ENCODE assay signal across 8 cellular contexts in the genomic region with DNA sequence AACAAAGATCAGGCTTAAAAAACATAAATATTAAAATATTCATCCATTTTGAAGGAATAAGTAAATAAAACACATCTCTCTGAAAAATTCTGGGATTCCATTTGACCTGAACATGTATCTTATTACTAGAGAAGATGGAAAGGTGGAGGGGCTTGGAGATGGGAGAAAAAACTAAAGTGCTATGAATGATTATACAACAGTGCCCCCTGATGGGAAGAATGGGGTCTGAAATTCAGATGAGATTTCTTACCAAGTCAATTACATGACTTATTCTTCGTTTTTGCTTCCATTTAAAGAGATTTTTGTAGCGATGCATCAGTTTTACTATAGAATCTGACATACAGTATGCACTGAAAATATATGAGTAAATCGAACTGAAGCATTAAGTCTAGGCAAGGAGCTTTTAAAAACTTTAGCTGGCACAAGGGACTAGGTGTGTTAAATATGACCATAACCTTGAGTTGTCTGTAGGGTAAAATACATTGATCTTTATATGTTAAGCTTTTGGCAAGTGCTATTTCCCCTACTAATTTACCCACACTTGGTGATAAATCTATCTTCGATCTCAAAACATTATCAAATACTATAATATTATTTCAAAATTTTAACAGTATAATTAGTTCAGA.
DNase-seq lines count a peak whose midpoint lies in the region; ATAC-seq, FAIRE-seq and TF ChIP-seq lines count a peak whose summit lies in the region.

No MANE protein-coding gene starts in this region.

- no peak for TF ChIP-seq POLR2A in esophagus squamous epithelium (IDR thresholded peaks at IDR 0.05)

- FAIRE-seq in small intestine (lab: Jason Lieb, UNC), result no peak

- H3K4me2 ChIP-seq in PC-9, result no peak overlapping the region

- H3K4me3 ChIP-seq in PC-9, result no peak overlapping the region
- no peak overlapping the region for H3K4me3 ChIP-seq in esophagus squamous epithelium
- H3K4me3 ChIP-seq in small intestine (ENCODE audit: low read depth in 1 of 2, low read length in 2 of 2), result no peak overlapping the region

- POLR2A ChIA-PET in PC-9 (lab: Charles Lee; ENCODE audit: unreplicated experiment), result no interaction called here

- H3K27ac ChIP-seq in PC-9 (no peak overlapping the region), esophagus squamous epithelium (no peak overlapping the region), small intestine (ENCODE audit: low read depth in 1 of 2, low read length in 1 of 2) (no peak overlapping the region)

- no peaks in the 10 kb centered on the region for H3K9me2 ChIP-seq in PC-9 (ENCODE audit: insufficient read depth)

- H3K9me3 ChIP-seq in PC-9 (ENCODE audit: insufficient read depth, low read depth), result no peaks in the 10 kb centered on the region
- no peaks in the 10 kb centered on the region for H3K9me3 ChIP-seq in esophagus squamous epithelium
- no peaks in the 10 kb centered on the region for H3K9me3 ChIP-seq in small intestine (ENCODE audit: control insufficient read depth, low read depth)

- CTCF ChIA-PET in PC-9 (lab: Charles Lee), result no interaction called here

- intact Hi-C loops in PC-9 (cut with micrococcal nuclease; ENCODE audit: unreplicated experiment) (loop anchor here (2.0 kb wide), 1 partner anchor 719 kb away; a partner anchor contains a TSS), esophagus squamous epithelium (cut with DNase I) (no loop called here), Right ventricle myocardium inferior (cut with DNase I) (loop anchor here (10.0 kb wide), 1 partner anchor 725 kb away; no protein-coding TSS in a partner anchor)

- TF ChIP-seq CTCF in PC-9 (conservative IDR thresholded peaks at IDR 0.05) (peak; percentile 81), esophagus squamous epithelium (IDR thresholded peaks at IDR 0.05) (peak in 4 of 6 experiments; percentile 14 to 37 (median 28))

- H3K27me3 ChIP-seq in PC-9 (ENCODE audit: insufficient read depth, low read depth) (no peaks in the 10 kb centered on the region), esophagus squamous epithelium (no peaks in the 10 kb centered on the region), small intestine (ENCODE audit: control insufficient read depth in 2 of 2, insufficient read depth in 2 of 2, low read length in 2 of 2) (no peaks in the 10 kb centered on the region)

- ATAC-seq in HG03565 (IDR thresholded peaks at IDR 0.05; ENCODE audit: unreplicated experiment) (peak; percentile 46), Right ventricle myocardium inferior (no peak)

- DNase-seq in DMS 273 treated with DMSO at 0.1 percent for 48 hours (lab: John Stamatoyannopoulos, UW) (peak; percentile 8), PC-9 (peak in 1 of 2 experiments; percentile 3), esophagus squamous epithelium (lab: John Stamatoyannopoulos, UW) (no peak), small intestine (peak; percentile 1), AG20443 (ENCODE audit: low spot score) (no peak), Right ventricle myocardium inferior (ENCODE audit: missing footprints) (no peak), GF-D8 (lab: John Stamatoyannopoulos, UW) (no peak)

- no peak overlapping the region for H2AFZ ChIP-seq in PC-9

- 25 to 31% methylated on average over 4 of the region's 4 CpGs for WGBS in esophagus squamous epithelium, 2 donors
- 27 to 32% (median 28%) methylated on average over 4 of the region's 4 CpGs for WGBS in small intestine, 3 donors

- no peaks in the 10 kb centered on the region for H3K79me2 ChIP-seq in PC-9 (ENCODE audit: low read depth)

- no peaks in the 10 kb centered on the region for H3F3A ChIP-seq in PC-9 (ENCODE audit: insufficient read depth, low read depth)

- H3K4me1 ChIP-seq in PC-9 (replicated peaks; ENCODE audit: insufficient read depth) (no peaks in the 10 kb centered on the region), esophagus squamous epithelium (no peaks in the 10 kb centered on the region), small intestine (ENCODE audit: control insufficient read depth in 2 of 2, insufficient read depth in 1 of 2, low read depth in 1 of 2, low read length in 1 of 2) (no peaks in the 10 kb centered on the region)

- BruUV-seq in PC-9 (replicated peaks; lab: Mats Ljungman, UMichigan), result no TSS peak

- H3K36me3 ChIP-seq in PC-9 (ENCODE audit: low read depth) (no peaks in the 10 kb centered on the region), esophagus squamous epithelium (no peaks in the 10 kb centered on the region), small intestine (ENCODE audit: control insufficient read depth in 2 of 2, insufficient read depth in 2 of 2, low read length in 2 of 2) (no peaks in the 10 kb centered on the region)

- no peaks in the 10 kb centered on the region for H4K20me1 ChIP-seq in PC-9 (ENCODE audit: insufficient read depth)

Comparison
In these comparisons a context has a peak if more than half of its experiments do, and no peak if none do; other contexts are left out.
1. DNase-seq: peak in DMS 273 treated with DMSO at 0.1 percent for 48 hours (single experiment) and small intestine (single experiment); none in esophagus squamous epithelium (single experiment), AG20443 (single experiment), Right ventricle myocardium inferior (single experiment) and GF-D8 (single experiment).